In the genomic region with DNA sequence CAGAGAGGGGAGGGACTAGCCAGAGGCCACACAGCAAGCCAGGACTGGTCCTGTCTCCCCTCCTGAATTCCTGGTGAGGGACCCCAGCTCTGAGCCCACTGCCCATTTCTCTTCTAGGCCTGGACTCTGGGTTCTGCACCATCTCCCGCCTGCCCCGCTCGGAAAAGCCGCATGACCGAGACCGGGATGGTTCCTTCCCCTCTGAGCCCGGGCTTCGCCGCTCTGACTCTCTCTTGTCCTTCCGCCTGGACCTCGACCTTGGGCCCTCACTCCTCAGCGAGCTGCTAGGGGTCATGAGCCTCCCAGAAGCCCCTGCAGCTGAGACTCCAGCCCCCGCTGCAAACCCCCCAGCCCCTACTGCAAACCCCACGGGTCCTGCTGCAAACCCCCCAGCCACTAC, we compare ENCODE assay signal across 23 cellular contexts. TPM values are rescaled to one million over a fixed set of nuclear protein-coding genes. Genes with fewer than 3 reads are reported as not detected.
DNase-seq lines count a peak whose midpoint lies in the region; ATAC-seq, FAIRE-seq and TF ChIP-seq lines count a peak whose summit lies in the region.
"Had no signal": no experiment of that assay in that cellular context is flagged by ENCODE, and none has a peak within 500 bp of the region (broad histone marks: within the 10 kb centered on the region; RNA-seq: fewer than 3 reads in every experiment).

No MANE protein-coding gene starts in this region.

- no peak overlapping the region for H3K27ac ChIP-seq in astrocyte (ENCODE audit: low read depth, low read length)
- peak overlapping the region; percentile 99 for H3K27ac ChIP-seq in layer of hippocampus (ENCODE audit: low read depth, low read length)
- peak overlapping the region; percentile 24 for H3K27ac ChIP-seq in trophoblast cell (ENCODE audit: low read depth, low read length)

- CTCF ChIA-PET in Caco-2 (lab: Charles Lee): interaction anchor here (1.3 to 5.3 kb wide), 6 partner anchors 11 to 41 kb away, joined by 5 to 54 read pairs (median 20); a partner anchor contains a TSS

- H4K91ac ChIP-seq in trophoblast cell (ENCODE audit: low read depth, low read length): no peak overlapping the region

- H3K4me3 ChIP-seq in Caco-2 (ENCODE audit: low read depth, low read length) (no peak overlapping the region), astrocyte (ENCODE audit: insufficient read depth, low read depth, low read length) (no peak overlapping the region), trophoblast cell (ENCODE audit: low read depth, low read length) (no peak overlapping the region)
- H3K4me3 ChIP-seq: ascending aorta, K562, mucosa of descending colon, thyroid gland had no signal

- peaks cover 73% of the 10 kb centered on the region for H3K4me1 ChIP-seq in Caco-2
- peaks cover 67% of the 10 kb centered on the region for H3K4me1 ChIP-seq in astrocyte (ENCODE audit: insufficient read depth, low read length)
- H3K4me1 ChIP-seq in trophoblast cell (ENCODE audit: control insufficient read depth in 1 of 2, insufficient read depth in 2 of 2, low read length in 2 of 2): peaks cover 46 to 53% of the 10 kb centered on the region in 2 experiments

- H3K9me3 Mint-ChIP-seq in Caco-2 (ENCODE audit: unreplicated experiment) (no peaks in the 10 kb centered on the region), astrocyte (ENCODE audit: unreplicated experiment) (no peaks in the 10 kb centered on the region)
- H3K9me3 Mint-ChIP-seq: activated CD4-positive, alpha-beta memory T cell treated with anti-CD3 and anti-CD28 coated beads for 36 hours; activated naive CD4-positive, alpha-beta T cell treated with anti-CD3 and anti-CD28 coated beads, Interleukin-2, amount 50 U/mL, for 72 hours; CD8-positive, alpha-beta T cell; central memory CD8-positive, alpha-beta T cell; neural crest cell had no signal

- H3K9ac ChIP-seq in astrocyte (ENCODE audit: low read length) (no peak overlapping the region), trophoblast cell (ENCODE audit: low read length) (no peak overlapping the region)
- H3K9ac ChIP-seq: SK-N-SH had no signal

- H3K14ac ChIP-seq in trophoblast cell (ENCODE audit: low read length): no peak overlapping the region

- no peak overlapping the region for H3K4ac ChIP-seq in trophoblast cell (ENCODE audit: low read depth, low read length)

- H3K9me3 ChIP-seq in Caco-2 (no peaks in the 10 kb centered on the region), astrocyte (ENCODE audit: insufficient read depth, low read depth, low read length) (no peaks in the 10 kb centered on the region), trophoblast cell (ENCODE audit: insufficient read depth, low read depth, low read length) (peaks cover 2% of the 10 kb centered on the region)
- H3K9me3 ChIP-seq: ascending aorta, mucosa of descending colon, SK-N-SH, thyroid gland had no signal

- H3K79me2 ChIP-seq in astrocyte (ENCODE audit: insufficient read depth, low read length): peaks cover 56% of the 10 kb centered on the region
- H3K79me2 ChIP-seq in trophoblast cell (ENCODE audit: control insufficient read depth, insufficient read depth, low read length, poor library complexity): peaks cover 17% of the 10 kb centered on the region

- TF ChIP-seq CTCF in Caco-2 (IDR thresholded peaks at IDR 0.05; ENCODE audit: insufficient read depth in 1 of 2, low read depth in 1 of 2, low read length in 1 of 2, severe bottlenecking in 1 of 2, unreplicated experiment in 1 of 2) (no peak), astrocyte (IDR thresholded peaks at IDR 0.05; ENCODE audit: insufficient read depth, low read depth, low read length) (no peak)

- DNase-seq in Caco-2: no peak
- DNase-seq in astrocyte (ENCODE audit: low read depth): no peak
- DNase-seq in trophoblast cell: no peak
- no peak for DNase-seq in NCI-H446 treated with DMSO at 0.1 percent for 48 hours (lab: John Stamatoyannopoulos, UW)
- DNase-seq in kidney tubule cell (ENCODE audit: low spot score): no peak
- no peak for DNase-seq in stimulated activated CD4-positive, alpha-beta T cell treated with anti-CD3 and anti-CD28 coated beads, Interleukin-12 subunit alpha, Interleukin-12 subunit beta, amount 100 ng/mL, for 4 hours

- no peak overlapping the region for H2BK120ac ChIP-seq in trophoblast cell (ENCODE audit: insufficient read depth, low read length, poor library complexity)

- peak overlapping the region; percentile 48 for H3K27ac Mint-ChIP-seq in Caco-2 (ENCODE audit: unreplicated experiment)
- peak overlapping the region; percentile 34 for H3K27ac Mint-ChIP-seq in astrocyte (ENCODE audit: unreplicated experiment)
- H3K27ac Mint-ChIP-seq: CD8-positive, alpha-beta T cell had no signal

- intact Hi-C loops in Caco-2 (cut with micrococcal nuclease; ENCODE audit: unreplicated experiment): loop anchor here (1.0 to 5.0 kb wide), 3 partner anchors 23 to 39 kb away; a partner anchor contains a TSS

- no TSS peak for BruUV-seq in Caco-2 (replicated peaks; lab: Mats Ljungman, UMichigan)

- H2AFZ ChIP-seq in astrocyte (ENCODE audit: low read depth, low read length): no peak overlapping the region
- H2AFZ ChIP-seq in trophoblast cell (ENCODE audit: insufficient read depth, low read length, poor library complexity): no peak overlapping the region

- H2BK5ac ChIP-seq in trophoblast cell (ENCODE audit: low read depth, low read length, poor library complexity): no peak overlapping the region

- ATAC-seq in GM18511 (IDR thresholded peaks at IDR 0.05; ENCODE audit: unreplicated experiment): no peak

- no peak overlapping the region for H2AK5ac ChIP-seq in trophoblast cell (ENCODE audit: low read length)

- H3K27me3 Mint-ChIP-seq in Caco-2 (ENCODE audit: insufficient read depth, unreplicated experiment) (no peaks in the 10 kb centered on the region), astrocyte (ENCODE audit: low read depth, unreplicated experiment) (no peaks in the 10 kb centered on the region)

- no peak overlapping the region for H3K23ac ChIP-seq in trophoblast cell (ENCODE audit: low read length)

- no peak overlapping the region for H2BK12ac ChIP-seq in trophoblast cell (ENCODE audit: low read length)

- H3K4me1 Mint-ChIP-seq in Caco-2 (ENCODE audit: low read depth, unreplicated experiment) (peaks cover 31% of the 10 kb centered on the region), astrocyte (ENCODE audit: low read depth, unreplicated experiment) (peaks cover 50% of the 10 kb centered on the region)

- peaks cover 15% of the 10 kb centered on the region for H3K79me1 ChIP-seq in trophoblast cell (ENCODE audit: low read length)

- no peak overlapping the region for H3K4me2 ChIP-seq in astrocyte (ENCODE audit: low read length)
- no peak overlapping the region for H3K4me2 ChIP-seq in trophoblast cell (ENCODE audit: low read length)
- H3K4me2 ChIP-seq: SK-N-SH had no signal

- peaks cover 89% of the 10 kb centered on the region for H4K20me1 ChIP-seq in astrocyte (ENCODE audit: insufficient read depth, low read length)

- H3K36me3 ChIP-seq in Caco-2 (ENCODE audit: control insufficient read depth, insufficient read depth, low read length) (peaks cover 11% of the 10 kb centered on the region), astrocyte (ENCODE audit: insufficient read depth, low read length) (peaks cover 15% of the 10 kb centered on the region), trophoblast cell (ENCODE audit: control insufficient read depth in 1 of 2, insufficient read depth in 2 of 2, low read length in 2 of 2) (peaks cover 47% of the 10 kb centered on the region in 2 experiments)

- H4K12ac ChIP-seq in trophoblast cell (ENCODE audit: low read depth, low read length): no peak overlapping the region

- peak overlapping the region; percentile 6 for H3K18ac ChIP-seq in trophoblast cell (ENCODE audit: low read length)

- FAIRE-seq in astrocyte (lab: Jason Lieb, UNC): no peak

- H4K8ac ChIP-seq in trophoblast cell (ENCODE audit: low read depth, low read length): peak overlapping the region; percentile 1

- H3K4me3 Mint-ChIP-seq in Caco-2 (ENCODE audit: unreplicated experiment) (no peak overlapping the region), astrocyte (ENCODE audit: unreplicated experiment) (no peak overlapping the region)
- H3K4me3 Mint-ChIP-seq: activated CD4-positive, alpha-beta memory T cell treated with anti-CD3 and anti-CD28 coated beads for 36 hours had no signal

- peaks cover 95% of the 10 kb centered on the region for H3K36me3 Mint-ChIP-seq in Caco-2 (ENCODE audit: insufficient read depth, unreplicated experiment)
- H3K36me3 Mint-ChIP-seq in astrocyte (ENCODE audit: low read depth, unreplicated experiment): peaks cover 10% of the 10 kb centered on the region
- H3K36me3 Mint-ChIP-seq: activated CD4-positive, alpha-beta memory T cell treated with anti-CD3 and anti-CD28 coated beads for 36 hours; activated naive CD4-positive, alpha-beta T cell treated with anti-CD3 and anti-CD28 coated beads, Interleukin-2, amount 50 U/mL, for 72 hours; CD8-positive, alpha-beta T cell had no signal

- POLR2A ChIA-PET in Caco-2 (lab: Charles Lee): no interaction called here

- H3K27me3 ChIP-seq in Caco-2 (replicated peaks; ENCODE audit: control insufficient read depth, insufficient read depth, low read length): no peaks in the 10 kb centered on the region
- H3K27me3 ChIP-seq in astrocyte (ENCODE audit: insufficient read depth, low read length): no peaks in the 10 kb centered on the region
- no peaks in the 10 kb centered on the region for H3K27me3 ChIP-seq in layer of hippocampus (ENCODE audit: control insufficient read depth, insufficient read depth, low read length)
- H3K27me3 ChIP-seq in trophoblast cell (ENCODE audit: insufficient read depth, low read length): no peaks in the 10 kb centered on the region
- H3K27me3 ChIP-seq: ascending aorta, thyroid gland had no signal

- WGBS in trophoblast cell (ENCODE audit: extremely low coverage, insufficient coverage, insufficient read length): no CpG with 5 or more reads among the region's 14 CpGs

RNA-seq across cellular contexts. Expression of a gene that starts 7.7 kb away (rescaled TPM):
- total RNA-seq in Caco-2 (2022): 75.0 and 76.1 TPM in 2 replicates
- total RNA-seq in astrocyte: 106 and 109 TPM in 2 replicates
- 191 and 202 TPM in 2 replicates for polyA plus RNA-seq in trophoblast cell (2013)
- total RNA-seq: CD8-positive, alpha-beta T cell had no signal

RNA-seq across cellular contexts. Expression of a gene that starts 11.9 kb away (rescaled TPM):
- 33.2 and 35.2 TPM in 2 replicates for total RNA-seq in Caco-2 (2022)
- not detected in 2 replicates for total RNA-seq in astrocyte
- not detected in 2 replicates for polyA plus RNA-seq in trophoblast cell (2013)
- total RNA-seq: A673; activated CD4-positive, alpha-beta memory T cell treated with anti-CD3 and anti-CD28 coated beads for 36 hours; activated naive CD4-positive, alpha-beta T cell treated with anti-CD3 and anti-CD28 coated beads, Interleukin-2, amount 50 U/mL, for 72 hours; ascending aorta; CD8-positive, alpha-beta T cell; glomerular endothelial cell; H7; HT1080; K562; neural crest cell; sciatic nerve; thyroid gland had no signal
- polyA plus RNA-seq: K562, SK-N-SH had no signal

RNA-seq across cellular contexts. Expression of a gene that starts 40.6 kb away (rescaled TPM):
- 65.7 and 72.8 TPM in 2 replicates for total RNA-seq in Caco-2 (2022)
- total RNA-seq in astrocyte: 39.9 and 43.1 TPM in 2 replicates
- polyA plus RNA-seq in trophoblast cell (2013): 31.8 and 32.0 TPM in 2 replicates

RNA-seq across cellular contexts. Expression of a gene that starts 48.8 kb away (rescaled TPM):
- 26.5 and 31.7 TPM in 2 replicates for total RNA-seq in Caco-2 (2022)
- 19.7 and 22.6 TPM in 2 replicates for total RNA-seq in astrocyte
- polyA plus RNA-seq in trophoblast cell (2013): 4.7 and 4.9 TPM in 2 replicates

Comparison
In these comparisons a context has a peak if more than half of its experiments do, and no peak if none do; other contexts are left out.
1. RNA of a gene that starts 11.9 kb away (total RNA-seq): 33.2 to 35.2 TPM in Caco-2; not detected in astrocyte; every median in the first group is over 10 times any median in the second.